Comparison of ENCODE assay signal across 11 cellular contexts in genomic region chr11:111923951-111924350, GRCh38. TPM values are rescaled to one million over a fixed set of nuclear protein-coding genes. Genes with fewer than 3 reads are reported as not detected.
DNase-seq lines count a peak whose midpoint lies in the region; ATAC-seq and TF ChIP-seq lines count a peak whose summit lies in the region.
"Had no signal": no experiment of that assay in that cellular context is flagged by ENCODE, and none has a peak within 500 bp of the region (broad histone marks: within the 10 kb centered on the region; RNA-seq: fewer than 3 reads in every experiment).

No MANE protein-coding gene starts in this region.

- no peaks in the 10 kb centered on the region for H3K36me3 Mint-ChIP-seq in activated naive CD4-positive, alpha-beta T cell treated with anti-CD3 and anti-CD28 coated beads, Interleukin-2, amount 10 ng/mL, durations not matched to agents 7 days and 5 days

- no peak overlapping the region for H3K4me3 ChIP-seq in cardiac muscle cell
- peak overlapping the region; percentile 35 for H3K4me3 ChIP-seq in epithelial cell of proximal tubule (ENCODE audit: low read depth, low read length)
- H3K4me3 ChIP-seq in ovary: no peak overlapping the region
- no peak overlapping the region for H3K4me3 ChIP-seq in urinary bladder (ENCODE audit: low read depth, low read length)
- H3K4me3 ChIP-seq: SJCRH30 had no signal

- CTCF ChIA-PET in activated naive CD4-positive, alpha-beta T cell treated with anti-CD3 and anti-CD28 coated beads, Interleukin-2, amount 10 ng/mL, durations not matched to agents 7 days and 5 days (lab: Charles Lee): interaction anchor here (1.1 kb wide), 1 partner anchor 95 kb away, joined by 4 read pairs; no protein-coding TSS in a partner anchor

- peaks cover 29% of the 10 kb centered on the region for H3K27me3 Mint-ChIP-seq in activated naive CD4-positive, alpha-beta T cell treated with anti-CD3 and anti-CD28 coated beads, Interleukin-2, amount 10 ng/mL, durations not matched to agents 7 days and 5 days

- TF ChIP-seq CTCF in cardiac muscle cell (IDR thresholded peaks at IDR 0.05; ENCODE audit: low read depth, low read length) (no peak), epithelial cell of proximal tubule (conservative IDR thresholded peaks at IDR 0.05; ENCODE audit: low read depth, low read length) (no peak), ovary (IDR thresholded peaks at IDR 0.05) (no peak)

- no peak for TF ChIP-seq POLR2A in ovary (IDR thresholded peaks at IDR 0.05)

- no peaks in the 10 kb centered on the region for H3K36me3 ChIP-seq in cardiac muscle cell
- no peaks in the 10 kb centered on the region for H3K36me3 ChIP-seq in ovary
- H3K36me3 ChIP-seq in urinary bladder (ENCODE audit: insufficient read depth): no peaks in the 10 kb centered on the region
- H3K36me3 ChIP-seq: SJCRH30 had no signal

- H3K27ac ChIP-seq in cardiac muscle cell: peak overlapping the region; percentile 90
- peak overlapping the region; percentile 68 to 85 for H3K27ac ChIP-seq in ovary
- peak overlapping the region; percentile 73 for H3K27ac ChIP-seq in urinary bladder (ENCODE audit: low read depth)

- no peak overlapping the region for H3K4me3 Mint-ChIP-seq in activated naive CD4-positive, alpha-beta T cell treated with anti-CD3 and anti-CD28 coated beads, Interleukin-2, amount 10 ng/mL, durations not matched to agents 7 days and 5 days

- H3K27me3 ChIP-seq in cardiac muscle cell: no peaks in the 10 kb centered on the region
- no peaks in the 10 kb centered on the region for H3K27me3 ChIP-seq in ovary
- H3K27me3 ChIP-seq: SJCRH30 had no signal

- DNase-seq in cardiac muscle cell (ENCODE audit: low read depth in 1 of 2, low spot score in 1 of 2) (no peak), Right ventricle myocardium inferior (ENCODE audit: missing footprints) (no peak), epithelial cell of proximal tubule (ENCODE audit: low read depth) (no peak), ovary (no peak), posterior cingulate gyrus (no peak), T1000 (lab: John Stamatoyannopoulos, UW) (no peak)
- DNase-seq in activated naive CD4-positive, alpha-beta T cell treated with anti-CD3 and anti-CD28 coated beads, Interleukin-2, amount 10 ng/mL, durations not matched to agents 7 days and 5 days: no peak
- DNase-seq: activated gamma-delta T cell treated with Interleukin-2 at 50 U/mL for 16 hours, SJCRH30 had no signal

- H3K9me3 Mint-ChIP-seq in activated naive CD4-positive, alpha-beta T cell treated with anti-CD3 and anti-CD28 coated beads, Interleukin-2, amount 10 ng/mL, durations not matched to agents 7 days and 5 days: no peaks in the 10 kb centered on the region

- no peak for TF ChIP-seq EP300 in ovary (IDR thresholded peaks at IDR 0.05)

- H3K27ac Mint-ChIP-seq in activated naive CD4-positive, alpha-beta T cell treated with anti-CD3 and anti-CD28 coated beads, Interleukin-2, amount 10 ng/mL, durations not matched to agents 7 days and 5 days: no peak overlapping the region

- peaks cover 18% of the 10 kb centered on the region for H3K4me1 Mint-ChIP-seq in activated naive CD4-positive, alpha-beta T cell treated with anti-CD3 and anti-CD28 coated beads, Interleukin-2, amount 10 ng/mL, durations not matched to agents 7 days and 5 days

- no peaks in the 10 kb centered on the region for H3K9me3 ChIP-seq in cardiac muscle cell (ENCODE audit: low read depth)
- no peaks in the 10 kb centered on the region for H3K9me3 ChIP-seq in ovary
- H3K9me3 ChIP-seq: SJCRH30 had no signal

- no peak for ATAC-seq in Right ventricle myocardium inferior

- intact Hi-C loops in Right ventricle myocardium inferior (cut with DNase I) (loop anchor here (10.0 kb wide), 1 partner anchor 251 kb away; the partner anchor contains the start of gene BCO2), ovary (cut with DNase I) (loop anchor here in 1 of 4 donors (5.0 kb wide), 1 partner anchor 42 kb away; no protein-coding TSS in a partner anchor), posterior cingulate gyrus (cut with DNase I) (no loop called here)

- H3K4me1 ChIP-seq in cardiac muscle cell (ENCODE audit: low read depth) (peaks cover 27% of the 10 kb centered on the region), ovary (ENCODE audit: insufficient read depth) (peaks cover 10% of the 10 kb centered on the region), urinary bladder (ENCODE audit: insufficient read depth) (no peaks in the 10 kb centered on the region)

RNA-seq across cellular contexts. Expression of gene C11orf52, which starts 5.2 kb away (rescaled TPM):
- 5.5 and 7.4 TPM in 2 replicates for total RNA-seq in cardiac muscle cell
- 7.6 and 8.5 TPM in 2 replicates for polyA plus RNA-seq in cardiac muscle cell
- 1.9 TPM for total RNA-seq in Right ventricle myocardium inferior
- 4.0 and 5.0 TPM in 2 replicates for total RNA-seq in epithelial cell of proximal tubule
- 1 to 10 TPM in 6 of 7 donors, not detected in 1; 1.3 to 5.9 (median 1.9) TPM for total RNA-seq in ovary
- 1 to 10 TPM; 2.4 to 3.7 TPM for polyA plus RNA-seq in ovary
- total RNA-seq in urinary bladder: 2.7 TPM
- polyA plus RNA-seq in urinary bladder: 2.4 TPM

RNA-seq across cellular contexts. Expression of gene HSPB2, which starts 11.4 kb away (rescaled TPM):
- total RNA-seq in cardiac muscle cell (0.36 and 0.74 TPM in 2 replicates), Right ventricle myocardium inferior (43.7 TPM), epithelial cell of proximal tubule (0.29 TPM in 1 of 2 replicates, not detected in the other), ovary (10 to 100 TPM in 1 of 7 donors, 1 to 10 TPM in 4, under 1 TPM in 1, not detected in 1; 0.34 to 10.3 (median 7.6) TPM), urinary bladder (1.6 TPM)
- polyA plus RNA-seq in cardiac muscle cell (6.6 and 9.2 TPM in 2 replicates), ovary (10 to 100 TPM in 1 of 2 donors, 1 to 10 TPM in 1; 5.0 to 11.8 TPM), urinary bladder (10.6 TPM)
- total RNA-seq: NCI-H460 had no signal

RNA-seq across cellular contexts. Expression of gene CRYAB, which starts 12.4 kb away (rescaled TPM):
- total RNA-seq in cardiac muscle cell (15.3 and 48.6 TPM in 2 replicates), Right ventricle myocardium inferior (7,453 TPM), epithelial cell of proximal tubule (5.9 and 25.8 TPM in 2 replicates), ovary (100 to 1,000 TPM in 1 of 7 donors, 10 to 100 TPM in 6; 22.7 to 121 (median 72.5) TPM), urinary bladder (21.3 TPM)
- polyA plus RNA-seq in cardiac muscle cell (31.3 and 91.8 TPM in 2 replicates), ovary (100 to 1,000 TPM in 1 of 2 donors, 10 to 100 TPM in 1; 69.2 to 301 TPM), urinary bladder (231 TPM)

RNA-seq across cellular contexts. Expression of gene DIXDC1, which starts 13.2 kb away (rescaled TPM):
- total RNA-seq in cardiac muscle cell: 40.7 and 42.6 TPM in 2 replicates
- 26.5 and 35.0 TPM in 2 replicates for polyA plus RNA-seq in cardiac muscle cell
- total RNA-seq in Right ventricle myocardium inferior: 20.7 TPM
- 6.8 and 7.7 TPM in 2 replicates for total RNA-seq in epithelial cell of proximal tubule
- total RNA-seq in ovary: 10 to 100 TPM; 17.0 to 25.4 (median 23.7) TPM
- 10 to 100 TPM; 10.3 to 37.9 TPM for polyA plus RNA-seq in ovary
- 69.4 TPM for total RNA-seq in urinary bladder
- polyA plus RNA-seq in urinary bladder: 60.5 TPM

RNA-seq across cellular contexts. Expression of gene CFAP68, which starts 44.6 kb away (rescaled TPM):
- total RNA-seq in cardiac muscle cell (24.5 and 33.0 TPM in 2 replicates), Right ventricle myocardium inferior (27.2 TPM), epithelial cell of proximal tubule (20.0 and 29.5 TPM in 2 replicates), ovary (10 to 100 TPM; 11.6 to 40.9 (median 21.4) TPM), urinary bladder (13.1 TPM)
- polyA plus RNA-seq in cardiac muscle cell (49.6 and 50.2 TPM in 2 replicates), ovary (10 to 100 TPM; 28.6 to 70.1 TPM), urinary bladder (17.9 TPM)

Comparison
In these comparisons a context has a peak if more than half of its experiments do, and no peak if none do; other contexts are left out.
1. RNA of gene CRYAB, which starts 12.4 kb away (total RNA-seq): 7,453 TPM in Right ventricle myocardium inferior (single experiment); 22.7 to 121 TPM in ovary, 5.9 to 25.8 TPM in epithelial cell of proximal tubule, 21.3 TPM in urinary bladder (single experiment) and 15.3 to 48.6 TPM in cardiac muscle cell; every median in the first group is over 10 times any median in the second.
2. Peak in every context shown above with its lines, with median percentiles within 50 percentile points of each other: H3K27ac ChIP-seq.